In genomic region chr14:20489093-20489994, GRCh38 we compare ENCODE assay signal across 9 cellular contexts. TPM values are rescaled to one million over a fixed set of nuclear protein-coding genes. Genes with fewer than 3 reads are reported as not detected.
DNase-seq lines count a peak whose midpoint lies in the region; ATAC-seq and TF ChIP-seq lines count a peak whose summit lies in the region.
"Had no signal": no experiment of that assay in that cellular context is flagged by ENCODE, and none has a peak within 500 bp of the region (broad histone marks: within the 10 kb centered on the region; RNA-seq: fewer than 3 reads in every experiment).

No MANE protein-coding gene starts in this region.

- H3K9me3 Mint-ChIP-seq in activated T-cell treated with anti-CD3 and anti-CD28 coated beads, Interleukin-2, amount 50 U/mL, for 72 hours, result peaks cover 0 to 1% of the 10 kb centered on the region in 2 donors
- H3K9me3 Mint-ChIP-seq in stimulated activated effector memory CD8-positive, alpha-beta T cell treated with anti-CD3 and anti-CD28 coated beads, Interleukin-12 subunit alpha, Interleukin-12 subunit beta, amount 100 ng/mL, for 72 hours, result no peaks in the 10 kb centered on the region

- H3K27ac Mint-ChIP-seq in activated T-cell treated with anti-CD3 and anti-CD28 coated beads, Interleukin-2, amount 50 U/mL, for 72 hours, result peak overlapping the region; percentile 66
- peak overlapping the region; percentile 53 for H3K27ac Mint-ChIP-seq in stimulated activated effector memory CD8-positive, alpha-beta T cell treated with anti-CD3 and anti-CD28 coated beads, Interleukin-12 subunit alpha, Interleukin-12 subunit beta, amount 100 ng/mL, for 72 hours

- H3K27me3 Mint-ChIP-seq in activated T-cell treated with anti-CD3 and anti-CD28 coated beads, Interleukin-2, amount 50 U/mL, for 72 hours (ENCODE audit: low read depth), result no peaks in the 10 kb centered on the region

- ATAC-seq in activated T-cell treated with anti-CD3 and anti-CD28 coated beads, Interleukin-2, amount 50 U/mL, for 72 hours (replicated peaks in 1 of 2), result peak; percentile 54 to 63
- ATAC-seq in HG03460 (IDR thresholded peaks at IDR 0.05; ENCODE audit: unreplicated experiment), result peak; percentile 50
- ATAC-seq in stimulated activated effector memory CD8-positive, alpha-beta T cell treated with anti-CD3 and anti-CD28 coated beads, Interleukin-12 subunit alpha, Interleukin-12 subunit beta, amount 100 ng/mL, for 72 hours, result peak; percentile 78
- ATAC-seq in GM19328 (IDR thresholded peaks at IDR 0.05; ENCODE audit: unreplicated experiment), result no peak

- in situ Hi-C loops in astrocyte of the spinal cord (cut with HindIII; ENCODE audit: low sequenced_read_pairs), result no loop called here

- H3K4me1 Mint-ChIP-seq in activated T-cell treated with anti-CD3 and anti-CD28 coated beads, Interleukin-2, amount 50 U/mL, for 72 hours (ENCODE audit: low read depth), result peaks cover 70% of the 10 kb centered on the region
- H3K4me1 Mint-ChIP-seq in stimulated activated effector memory CD8-positive, alpha-beta T cell treated with anti-CD3 and anti-CD28 coated beads, Interleukin-12 subunit alpha, Interleukin-12 subunit beta, amount 100 ng/mL, for 72 hours, result peaks cover 59% of the 10 kb centered on the region

- peak overlapping the region; percentile 70 to 76 for H3K4me3 Mint-ChIP-seq in activated T-cell treated with anti-CD3 and anti-CD28 coated beads, Interleukin-2, amount 50 U/mL, for 72 hours
- H3K4me3 Mint-ChIP-seq in stimulated activated effector memory CD8-positive, alpha-beta T cell treated with anti-CD3 and anti-CD28 coated beads, Interleukin-12 subunit alpha, Interleukin-12 subunit beta, amount 100 ng/mL, for 72 hours, result peak overlapping the region; percentile 10

- no peak for TF ChIP-seq CTCF in astrocyte of the spinal cord (IDR thresholded peaks at IDR 0.05; ENCODE audit: low read depth, low read length)

- no peak overlapping the region for H3K4me3 ChIP-seq in astrocyte of the spinal cord (ENCODE audit: low read depth, low read length)

- DNase-seq in activated T-cell treated with anti-CD3 and anti-CD28 coated beads, Interleukin-2, amount 50 U/mL, for 72 hours, result no peak
- DNase-seq in activated T-cell treated with anti-CD3 and anti-CD28 coated beads, Interleukin-2, amount 50 U/mL, for 48 hours, result no peak
- DNase-seq in astrocyte of the spinal cord (ENCODE audit: low read depth, low spot score) (peak; percentile 17), NCI-H187 treated with DMSO at 0.1 percent for 48 hours (lab: John Stamatoyannopoulos, UW) (no peak), GOT3 (lab: John Stamatoyannopoulos, UW) (no peak)
- DNase-seq in stimulated activated effector memory CD8-positive, alpha-beta T cell treated with anti-CD3 and anti-CD28 coated beads, Interleukin-12 subunit alpha, Interleukin-12 subunit beta, amount 100 ng/mL, for 72 hours (ENCODE audit: low spot score in 2 of 2), result no peak
- DNase-seq: stimulated activated CD4-positive, alpha-beta T cell treated with anti-CD3 and anti-CD28 coated beads, Interleukin-4, amount 100 ng/mL, for 1 hour had no signal

- peaks cover 0 to 1% of the 10 kb centered on the region in 2 donors for H3K36me3 Mint-ChIP-seq in activated T-cell treated with anti-CD3 and anti-CD28 coated beads, Interleukin-2, amount 50 U/mL, for 72 hours (ENCODE audit: insufficient read depth in 2 of 2)
- no peaks in the 10 kb centered on the region for H3K36me3 Mint-ChIP-seq in stimulated activated effector memory CD8-positive, alpha-beta T cell treated with anti-CD3 and anti-CD28 coated beads, Interleukin-12 subunit alpha, Interleukin-12 subunit beta, amount 100 ng/mL, for 72 hours

RNA-seq across cellular contexts. Expression of gene RNASE10, which starts 16.0 kb away (rescaled TPM):
- under 1 TPM; 0.77 to 0.90 TPM for total RNA-seq in activated T-cell treated with anti-CD3 and anti-CD28 coated beads, Interleukin-2, amount 50 U/mL, for 72 hours

RNA-seq across cellular contexts. Expression of gene PNP, which starts 20.1 kb away (rescaled TPM):
- 100 to 1,000 TPM; 111 to 115 TPM for total RNA-seq in activated T-cell treated with anti-CD3 and anti-CD28 coated beads, Interleukin-2, amount 50 U/mL, for 72 hours

RNA-seq across cellular contexts. Expression of gene PIP4P1, which starts 28.1 kb away (rescaled TPM):
- total RNA-seq in activated T-cell treated with anti-CD3 and anti-CD28 coated beads, Interleukin-2, amount 50 U/mL, for 72 hours, result 10 to 100 TPM; 38.2 to 45.8 TPM

RNA-seq across cellular contexts. Expression of gene APEX1, which starts 34.3 kb away (rescaled TPM):
- total RNA-seq in activated T-cell treated with anti-CD3 and anti-CD28 coated beads, Interleukin-2, amount 50 U/mL, for 72 hours, result 100 to 1,000 TPM; 198 to 209 TPM

RNA-seq across cellular contexts. Expression of gene OSGEP, which starts 34.7 kb away (rescaled TPM):
- 10 to 100 TPM; 50.7 to 68.1 TPM for total RNA-seq in activated T-cell treated with anti-CD3 and anti-CD28 coated beads, Interleukin-2, amount 50 U/mL, for 72 hours
